In the genomic region with DNA sequence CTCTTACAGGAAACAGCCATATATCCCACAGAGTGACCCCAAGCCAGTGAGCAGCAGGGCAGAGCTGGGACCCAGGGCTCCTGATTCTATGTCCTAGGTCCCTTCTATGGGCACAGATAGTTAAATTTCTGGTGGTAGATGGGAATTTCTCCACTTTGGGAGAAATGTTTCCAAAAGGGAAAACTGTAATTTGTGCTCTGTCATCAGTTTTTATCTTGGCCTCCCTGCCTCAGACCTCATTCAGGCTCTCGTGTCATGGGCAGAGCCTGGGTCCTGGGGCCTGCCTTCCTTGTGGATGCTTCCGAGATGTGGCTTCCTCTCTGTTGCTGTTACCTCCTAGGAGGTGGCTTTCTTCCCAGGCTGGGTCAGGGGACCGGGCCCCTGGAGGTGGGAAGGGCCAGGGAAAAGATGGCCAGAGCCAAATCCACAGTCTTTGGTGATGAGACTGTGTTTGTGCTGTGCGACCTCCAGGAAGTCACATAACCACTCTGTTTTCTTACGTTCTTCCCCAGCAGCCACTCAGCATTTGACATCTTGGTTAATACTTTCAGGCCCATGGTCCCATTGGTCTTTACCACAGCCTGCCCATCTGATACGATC, we compare ENCODE assay signal across 25 cellular contexts. TPM values are rescaled to one million over a fixed set of nuclear protein-coding genes. Genes with fewer than 3 reads are reported as not detected.
DNase-seq lines count a peak whose midpoint lies in the region; ATAC-seq, FAIRE-seq and TF ChIP-seq lines count a peak whose summit lies in the region.
"Had no signal": no experiment of that assay in that cellular context is flagged by ENCODE, and none has a peak within 500 bp of the region (broad histone marks: within the 10 kb centered on the region; RNA-seq: fewer than 3 reads in every experiment).

No MANE protein-coding gene starts in this region.

- no TSS peak for BruUV-seq in mammary epithelial cell (replicated peaks; lab: Mats Ljungman, UMichigan)

- no peak overlapping the region for H3K27ac Mint-ChIP-seq in natural killer cell treated with Interleukin-12 subunit alpha and Interleukin-12 subunit beta and Interleukin-15 and Interleukin-18, amount 100 ng/mL, for 72 hours
- no peak overlapping the region for H3K27ac Mint-ChIP-seq in natural killer cell
- H3K27ac Mint-ChIP-seq in neural crest cell (ENCODE audit: unreplicated experiment) = peak overlapping the region; percentile 19
- H3K27ac Mint-ChIP-seq: activated CD8-positive, alpha-beta T cell treated with anti-CD3 and anti-CD28 coated beads for 36 hours; activated T-cell treated with anti-CD3 and anti-CD28 coated beads, Interleukin-2, amount 50 U/mL, for 24 hours; CD8-positive, alpha-beta T cell; effector memory CD8-positive, alpha-beta T cell had no signal

- dilution Hi-C loops in mammary epithelial cell (cut with HindIII; ENCODE audit: low sequenced_read_pairs) = no loop called here

- TF ChIP-seq CTCF in natural killer cell (IDR thresholded peaks at IDR 0.05) (no peak), brain microvascular endothelial cell (IDR thresholded peaks at IDR 0.05; ENCODE audit: low read depth, low read length, missing control alignments) (no peak), neural crest cell (conservative IDR thresholded peaks at IDR 0.05) (no peak), mammary epithelial cell (conservative IDR thresholded peaks at IDR 0.05 in 1 of 2, IDR thresholded peaks at IDR 0.05 in 1 of 2; ENCODE audit: extremely low read depth in 1 of 2, insufficient read depth in 1 of 2, low read depth in 1 of 2, low read length in 2 of 2) (no peak)

- H3K36me3 ChIP-seq in brain microvascular endothelial cell (replicated peaks) (peaks cover 28% of the 10 kb centered on the region), mammary epithelial cell (ENCODE audit: insufficient read depth, low read length) (no peaks in the 10 kb centered on the region)
- H3K36me3 ChIP-seq: HAP-1 had no signal

- no peaks in the 10 kb centered on the region for H3K36me3 Mint-ChIP-seq in natural killer cell treated with Interleukin-12 subunit alpha and Interleukin-12 subunit beta and Interleukin-15 and Interleukin-18, amount 100 ng/mL, for 72 hours
- H3K36me3 Mint-ChIP-seq in natural killer cell (no peaks in the 10 kb centered on the region), neural crest cell (ENCODE audit: low read depth) (no peaks in the 10 kb centered on the region)
- H3K36me3 Mint-ChIP-seq: CD8-positive, alpha-beta T cell had no signal

- intact Hi-C loops in natural killer cell (cut with micrococcal nuclease) (no loop called here), mammary epithelial cell (cut with micrococcal nuclease) (no loop called here)

- no peak for FAIRE-seq in GM19239 (lab: Jason Lieb, UNC)

- H3K79me2 ChIP-seq in mammary epithelial cell (ENCODE audit: insufficient read depth, low read length) = no peaks in the 10 kb centered on the region

- no peak overlapping the region for H3K4me3 Mint-ChIP-seq in natural killer cell treated with Interleukin-12 subunit alpha and Interleukin-12 subunit beta and Interleukin-15 and Interleukin-18, amount 100 ng/mL, for 72 hours
- H3K4me3 Mint-ChIP-seq in natural killer cell (no peak overlapping the region), neural crest cell (no peak overlapping the region)
- H3K4me3 Mint-ChIP-seq: activated CD8-positive, alpha-beta T cell treated with anti-CD3 and anti-CD28 coated beads for 36 hours; activated T-cell treated with anti-CD3 and anti-CD28 coated beads, Interleukin-2, amount 50 U/mL, for 24 hours; CD8-positive, alpha-beta T cell; effector memory CD8-positive, alpha-beta T cell had no signal

- H3K9ac ChIP-seq in mammary epithelial cell (ENCODE audit: insufficient read depth, low read length) = no peak overlapping the region

- in situ Hi-C loops in brain microvascular endothelial cell (cut with HindIII; ENCODE audit: low pct_ligation_motif_present, low sequenced_read_pairs) (no loop called here), mammary epithelial cell (cut with MboI; ENCODE audit: low sequenced_read_pairs in 2 of 2) (no loop called here)

- H3K27me3 ChIP-seq in brain microvascular endothelial cell (replicated peaks) (no peaks in the 10 kb centered on the region), mammary epithelial cell (ENCODE audit: insufficient read depth, low read length) (no peaks in the 10 kb centered on the region)
- H3K27me3 ChIP-seq: left lung, testis had no signal

- WGBS in mammary epithelial cell (ENCODE audit: low coverage, missing lambda C conversion rate) = 79% methylated on average over 4 of the region's 6 CpGs

- peaks cover 0 to 2% of the 10 kb centered on the region in 2 donors for H3K27me3 Mint-ChIP-seq in natural killer cell treated with Interleukin-12 subunit alpha and Interleukin-12 subunit beta and Interleukin-15 and Interleukin-18, amount 100 ng/mL, for 72 hours
- H3K27me3 Mint-ChIP-seq in natural killer cell (ENCODE audit: low read depth in 2 of 2) (peaks cover 0 to 3% of the 10 kb centered on the region in 2 donors), neural crest cell (ENCODE audit: low read depth) (no peaks in the 10 kb centered on the region)
- H3K27me3 Mint-ChIP-seq: activated CD8-positive, alpha-beta T cell treated with anti-CD3 and anti-CD28 coated beads for 36 hours; activated T-cell treated with anti-CD3 and anti-CD28 coated beads, Interleukin-2, amount 50 U/mL, for 24 hours; effector memory CD8-positive, alpha-beta T cell had no signal

- H3K9me3 ChIP-seq in mammary epithelial cell (replicated peaks; ENCODE audit: insufficient read depth, low read length) = no peaks in the 10 kb centered on the region
- H3K9me3 ChIP-seq: esophagus squamous epithelium, HAP-1, left lung, testis had no signal

- H2AFZ ChIP-seq in mammary epithelial cell (ENCODE audit: low read depth, low read length) = no peak overlapping the region

- H4K20me1 ChIP-seq in mammary epithelial cell (ENCODE audit: insufficient read depth, low read length) = no peaks in the 10 kb centered on the region

- no peak overlapping the region for H3K4me3 ChIP-seq in brain microvascular endothelial cell (ENCODE audit: low read depth, low read length)
- no peak overlapping the region for H3K4me3 ChIP-seq in mammary epithelial cell (replicated peaks in 1 of 3; ENCODE audit: insufficient read depth in 1 of 3, low read depth in 2 of 3, low read length in 3 of 3)
- H3K4me3 ChIP-seq: esophagus squamous epithelium, HAP-1, left lung, testis had no signal

- no peaks in the 10 kb centered on the region for H3K4me1 ChIP-seq in mammary epithelial cell (ENCODE audit: insufficient read depth, low read length)
- H3K4me1 ChIP-seq: HAP-1 had no signal

- no peak for ATAC-seq in natural killer cell treated with Interleukin-12 subunit alpha and Interleukin-12 subunit beta and Interleukin-15 and Interleukin-18, amount 100 ng/mL, for 72 hours
- ATAC-seq in natural killer cell (no peak), HG03280 (IDR thresholded peaks at IDR 0.05; ENCODE audit: unreplicated experiment) (no peak)
- ATAC-seq: activated CD8-positive, alpha-beta T cell treated with anti-CD3 and anti-CD28 coated beads for 36 hours; CD8-positive, alpha-beta T cell; effector memory CD8-positive, alpha-beta T cell; left lung; SK-N-SH treated with all-trans-retinoic acid at 6 μM for 48 hours had no signal

- CTCF ChIA-PET in mammary epithelial cell (lab: Charles Lee; ENCODE audit: low non-redundant PET) = no interaction called here

- H3K4me1 Mint-ChIP-seq in natural killer cell treated with Interleukin-12 subunit alpha and Interleukin-12 subunit beta and Interleukin-15 and Interleukin-18, amount 100 ng/mL, for 72 hours (ENCODE audit: low read depth in 2 of 2) = peaks cover 15 to 20% of the 10 kb centered on the region in 2 donors
- H3K4me1 Mint-ChIP-seq in natural killer cell (peaks cover 16 to 24% of the 10 kb centered on the region in 2 donors), neural crest cell (peaks cover 8% of the 10 kb centered on the region)

- H3K27ac ChIP-seq in brain microvascular endothelial cell = no peak overlapping the region
- H3K27ac ChIP-seq in mammary epithelial cell (ENCODE audit: insufficient read depth, low read depth, low read length) = no peak overlapping the region
- H3K27ac ChIP-seq: left lung, testis had no signal

- DNase-seq in natural killer cell treated with Interleukin-12 subunit alpha and Interleukin-12 subunit beta and Interleukin-15 and Interleukin-18, amount 100 ng/mL, for 72 hours (ENCODE audit: low spot score) = peak; percentile 12
- DNase-seq in natural killer cell (no peak), brain microvascular endothelial cell (peak; percentile 32), neural crest cell (ENCODE audit: low read depth, low spot score) (no peak), cerebellar nuclear complex (lab: John Stamatoyannopoulos, UW) (no peak), GM19239 (ENCODE audit: insufficient read length, low spot score) (no peak), mammary epithelial cell (no peak)
- DNase-seq: activated CD4-positive, CD25-positive, alpha-beta regulatory T cell; activated CD8-positive, alpha-beta T cell treated with anti-CD3 and anti-CD28 coated beads for 36 hours; activated naive CD4-positive, alpha-beta T cell treated with Interleukin-2 at 50 U/mL for 16 hours; activated T-cell treated with anti-CD3 and anti-CD28 coated beads, Interleukin-2, amount 50 U/mL, for 24 hours; anterior cingulate cortex; CD8-positive, alpha-beta T cell; effector memory CD8-positive, alpha-beta T cell; esophagus squamous epithelium; GF-D8; Karpas-422; NCI-H1092; NCI-H2029 treated with DMSO at 0.1 percent for 48 hours; NCI-H446 treated with DMSO at 0.1 percent for 48 hours; testis had no signal

- no peak overlapping the region for H3K4me2 ChIP-seq in mammary epithelial cell (ENCODE audit: insufficient read depth, low read depth, low read length)

- H3K9me3 Mint-ChIP-seq in natural killer cell treated with Interleukin-12 subunit alpha and Interleukin-12 subunit beta and Interleukin-15 and Interleukin-18, amount 100 ng/mL, for 72 hours = no peaks in the 10 kb centered on the region
- H3K9me3 Mint-ChIP-seq in natural killer cell (no peaks in the 10 kb centered on the region), neural crest cell (no peaks in the 10 kb centered on the region)
- H3K9me3 Mint-ChIP-seq: activated CD8-positive, alpha-beta T cell treated with anti-CD3 and anti-CD28 coated beads for 36 hours; activated T-cell treated with anti-CD3 and anti-CD28 coated beads, Interleukin-2, amount 50 U/mL, for 24 hours; CD8-positive, alpha-beta T cell; effector memory CD8-positive, alpha-beta T cell had no signal

RNA-seq across cellular contexts. Expression of a gene that starts 8.6 kb away (rescaled TPM):
- total RNA-seq in natural killer cell treated with Interleukin-12 subunit alpha and Interleukin-12 subunit beta and Interleukin-15 and Interleukin-18, amount 100 ng/mL, for 72 hours = under 1 TPM in 1 of 2 donors, not detected in 1; 0.08 TPM
- total RNA-seq in natural killer cell (1 to 10 TPM in 2 of 3 donors, under 1 TPM in 1; 0.14 to 1.4 (median 1.4) TPM), neural crest cell (0.61 and 0.77 TPM in 2 replicates), mammary epithelial cell (under 1 TPM in 1 of 2 donors, not detected in 1; under 0.01 TPM)
- polyA plus RNA-seq in mammary epithelial cell = not detected
- polyA minus RNA-seq in mammary epithelial cell = not detected

Comparison
In these comparisons a context has a peak if more than half of its experiments do, and no peak if none do; other contexts are left out.
1. DNase-seq: peak in natural killer cell treated with Interleukin-12 subunit alpha and Interleukin-12 subunit beta and Interleukin-15 and Interleukin-18, amount 100 ng/mL, for 72 hours (single experiment) and brain microvascular endothelial cell (single experiment); none in natural killer cell (single experiment), neural crest cell (single experiment), cerebellar nuclear complex (0 of 2), GM19239 (single experiment) and mammary epithelial cell (single experiment).